Comparison of ENCODE assay signal across 22 cellular contexts in the genomic region with DNA sequence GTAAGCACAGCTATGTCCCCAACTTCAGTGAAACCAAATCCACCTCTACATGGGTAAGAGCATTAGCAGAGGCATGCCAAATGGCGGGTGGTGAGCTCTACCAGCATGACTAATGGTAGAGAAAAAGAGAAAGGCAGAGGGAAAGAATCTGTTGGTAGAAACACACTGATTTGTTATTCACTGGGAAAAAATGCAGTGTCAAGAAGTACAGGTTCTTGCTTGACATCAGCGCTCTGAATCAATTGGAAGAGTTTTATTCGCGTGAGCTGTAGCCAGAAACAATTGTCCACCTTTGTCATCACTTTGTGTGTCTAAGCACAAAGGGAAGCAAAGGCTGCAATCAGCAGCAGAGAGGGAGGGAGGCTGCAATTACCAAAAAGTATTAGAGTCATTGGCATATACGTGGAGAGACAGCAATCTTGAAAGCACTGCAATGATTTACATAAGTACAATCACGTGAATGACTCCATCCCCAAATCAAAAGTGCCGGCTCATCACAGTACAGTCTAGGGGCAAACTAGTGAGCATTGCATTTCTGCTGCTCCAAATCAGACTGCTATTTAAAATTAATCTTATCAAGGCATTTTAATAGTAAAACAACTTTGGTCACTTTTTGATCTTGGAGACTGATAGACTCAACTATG.
A peak's percentile ranks its signal among the peaks of the same experiment; 100 is the strongest.
DNase-seq lines count a peak whose midpoint lies in the region; ATAC-seq and TF ChIP-seq lines count a peak whose summit lies in the region.
"Had no signal": no experiment of that assay in that cellular context is flagged by ENCODE, and none has a peak within 500 bp of the region (broad histone marks: within the 10 kb centered on the region; RNA-seq: fewer than 3 reads in every experiment).

No MANE protein-coding gene starts in this region.

- peaks cover 24 to 44% of the 10 kb centered on the region in 2 experiments for H3K4me1 ChIP-seq in HCT116 (ENCODE audit: control insufficient read depth in 1 of 2, insufficient read depth in 2 of 2, low read length in 2 of 2)
- peaks cover 6% of the 10 kb centered on the region for H3K4me1 ChIP-seq in neuron (ENCODE audit: insufficient read depth, low read length)
- no peaks in the 10 kb centered on the region for H3K4me1 ChIP-seq in heart left ventricle
- H3K4me1 ChIP-seq: pancreas, right lobe of liver had no signal

- intact Hi-C loops in HCT116 (cut with micrococcal nuclease), result loop anchor here (2.0 kb wide), 1 partner anchor 68 kb away; a partner anchor contains a TSS
- intact Hi-C loops in heart left ventricle (cut with DNase I), result no loop called here

- peaks cover 0 to 7% (median 0%) of the 10 kb centered on the region in 6 donors for H3K9me3 Mint-ChIP-seq in immature natural killer cell

- no peak for TF ChIP-seq RAD21 in HCT116 (IDR thresholded peaks at IDR 0.05; ENCODE audit: low read depth)

- 78 to 92% (median 86%) methylated on average over 7 of the region's 7 CpGs for WGBS in heart left ventricle, 4 donors

- ATAC-seq in HCT116, result peak; percentile 18; the same call in 1 of the 2 replicates
- no peak for ATAC-seq in HG03469 (IDR thresholded peaks at IDR 0.05; ENCODE audit: unreplicated experiment)
- ATAC-seq in heart left ventricle, result no peak

- no peaks in the 10 kb centered on the region for H4K20me1 ChIP-seq in HCT116 (ENCODE audit: insufficient read depth)

- H2AFZ ChIP-seq in HCT116 (ENCODE audit: low read depth, low read length, poor library complexity, severe bottlenecking) (no peak overlapping the region), neuron (ENCODE audit: low read depth, low read length) (peak overlapping the region; percentile 12)

- H3K27ac Mint-ChIP-seq in immature natural killer cell, result no peak overlapping the region
- H3K27ac Mint-ChIP-seq: activated naive CD8-positive, alpha-beta T cell; brain; CD4-positive, alpha-beta T cell; endodermal cell had no signal

- peaks cover 0 to 4% (median 0%) of the 10 kb centered on the region in 3 donors for H3K36me3 Mint-ChIP-seq in immature natural killer cell
- H3K36me3 Mint-ChIP-seq: brain had no signal

- TF ChIP-seq POLR2A in HCT116 (IDR thresholded peaks at IDR 0.05; ENCODE audit: borderline replicate concordance, extremely low read depth, insufficient read depth, insufficient read length) (no peak), heart left ventricle (IDR thresholded peaks at IDR 0.05) (no peak)

- H3K4me2 ChIP-seq in HCT116 (ENCODE audit: low read length), result peak overlapping the region; percentile 66

- POLR2A ChIA-PET in HCT116 (lab: Charles Lee), result interaction anchor here (0.8 kb wide), 1 partner anchor 10 kb away, joined by 5 read pairs; no protein-coding TSS in a partner anchor

- H3K27ac ChIP-seq in HCT116 (ENCODE audit: low read depth, low read length) (peak overlapping the region; percentile 72), epithelial cell of prostate (peak overlapping the region; percentile 95), heart left ventricle (peak overlapping the region in 1 of 12 donors; percentile 17)
- H3K27ac ChIP-seq: coronary artery, pancreas, right lobe of liver, thoracic aorta had no signal

- H3K36me3 ChIP-seq in HCT116 (ENCODE audit: control insufficient read depth in 1 of 2, insufficient read depth in 2 of 2, low read length in 2 of 2) (peaks cover 0 to 4% of the 10 kb centered on the region in 2 experiments; a peak in 2 of 4 replicates), neuron (ENCODE audit: insufficient read depth, low read length) (no peaks in the 10 kb centered on the region), heart left ventricle (no peaks in the 10 kb centered on the region)
- H3K36me3 ChIP-seq: pancreas, right lobe of liver, thoracic aorta had no signal

- no peak overlapping the region for H3K4me3 ChIP-seq in HCT116 (replicated peaks in 1 of 2; ENCODE audit: low read depth in 1 of 2, low read length in 2 of 2)
- no peak overlapping the region for H3K4me3 ChIP-seq in neuron (ENCODE audit: low read length)
- no peak overlapping the region for H3K4me3 ChIP-seq in heart left ventricle
- H3K4me3 ChIP-seq: coronary artery, pancreas, right lobe of liver, thoracic aorta had no signal

- peaks cover 2 to 6% (median 5%) of the 10 kb centered on the region in 3 donors for H3K27me3 Mint-ChIP-seq in immature natural killer cell (ENCODE audit: low read depth in 3 of 3)
- H3K27me3 Mint-ChIP-seq: CD4-positive, alpha-beta T cell had no signal

- TF ChIP-seq CTCF in HCT116 (IDR thresholded peaks at IDR 0.05 in 2 of 3, conservative IDR thresholded peaks at IDR 0.05 in 1 of 3; ENCODE audit: borderline replicate concordance in 1 of 3, insufficient read depth in 1 of 3, low read depth in 2 of 3, low read length in 2 of 3) (no peak), heart left ventricle (IDR thresholded peaks at IDR 0.05) (no peak)

- H3K27me3 ChIP-seq in HCT116 (ENCODE audit: insufficient read depth, low read length), result no peaks in the 10 kb centered on the region
- no peaks in the 10 kb centered on the region for H3K27me3 ChIP-seq in neuron (ENCODE audit: insufficient read depth, low read length)
- H3K27me3 ChIP-seq in heart left ventricle, result no peaks in the 10 kb centered on the region
- H3K27me3 ChIP-seq: pancreas, right lobe of liver had no signal

- RAD21 ChIA-PET in HCT116 (lab: Charles Lee; ENCODE audit: low non-redundant PET in 1 of 2, low total read pairs in 2 of 2, uncharacterized antibody in 2 of 2, unreplicated experiment in 2 of 2), result no interaction called here

- no peaks in the 10 kb centered on the region for H3K79me2 ChIP-seq in HCT116 (ENCODE audit: insufficient read depth, low read length)

- H3K9me3 ChIP-seq in HCT116 (ENCODE audit: control insufficient read depth in 1 of 2, insufficient read depth in 1 of 2, low read depth in 1 of 2, low read length in 2 of 2), result peaks cover 0 to under 1% of the 10 kb centered on the region in 2 experiments; a peak in 1 of 4 replicates
- H3K9me3 ChIP-seq in neuron (ENCODE audit: low read length), result no peaks in the 10 kb centered on the region
- peaks cover 0 to 21% (median 7%) of the 10 kb centered on the region in 12 donors for H3K9me3 ChIP-seq in heart left ventricle
- H3K9me3 ChIP-seq: pancreas, right lobe of liver, thoracic aorta had no signal

- H3K9ac ChIP-seq in HCT116 (ENCODE audit: low read length), result peak overlapping the region; percentile 63

- H3K9me2 ChIP-seq in HCT116 (ENCODE audit: insufficient read depth), result no peaks in the 10 kb centered on the region

- H3K4me1 Mint-ChIP-seq in immature natural killer cell, result no peaks in the 10 kb centered on the region
- H3K4me1 Mint-ChIP-seq: endodermal cell, naive B cell had no signal

- no peak overlapping the region for H3K4me3 Mint-ChIP-seq in immature natural killer cell
- H3K4me3 Mint-ChIP-seq: activated naive CD8-positive, alpha-beta T cell; brain; CD4-positive, alpha-beta T cell; endodermal cell; naive B cell had no signal

- DNase-seq in HCT116 (ENCODE audit: low read depth, low spot score) (no peak), RPMI7951 (ENCODE audit: low read depth) (peak; percentile 27), epithelial cell of prostate (ENCODE audit: low read depth, low spot score) (peak; percentile 98), iPS-NIHi7 (ENCODE audit: extremely low spot score) (no peak), immature natural killer cell (no peak), heart left ventricle (no peak)
- DNase-seq: activated CD4-positive, alpha-beta T cell treated with anti-CD3 and anti-CD28 coated beads for 48 hours; CD4-positive, alpha-beta T cell; DMS79; endodermal cell; H7; islet precursor cell; naive B cell; NCI-H524; pancreas; right lobe of liver had no signal

- BruUV-seq in HCT116 (replicated peaks; lab: Mats Ljungman, UMichigan), result no TSS peak

- CTCF ChIA-PET in HCT116 (lab: Charles Lee), result no interaction called here

TF ChIP-seq in HCT116, 20 proteins besides CTCF, POLR2A, EP300 and RAD21:
- TF ChIP-seq YY1 (IDR thresholded peaks at IDR 0.05; ENCODE audit: extremely low read depth, insufficient replicate concordance, low read depth, low read length) (peak; percentile 38), TCF7L2 (IDR thresholded peaks at IDR 0.05; ENCODE audit: borderline replicate concordance, extremely low read depth, insufficient read depth, insufficient read length) (peak; percentile 57)
- TF ChIP-seq, protein P1, sequence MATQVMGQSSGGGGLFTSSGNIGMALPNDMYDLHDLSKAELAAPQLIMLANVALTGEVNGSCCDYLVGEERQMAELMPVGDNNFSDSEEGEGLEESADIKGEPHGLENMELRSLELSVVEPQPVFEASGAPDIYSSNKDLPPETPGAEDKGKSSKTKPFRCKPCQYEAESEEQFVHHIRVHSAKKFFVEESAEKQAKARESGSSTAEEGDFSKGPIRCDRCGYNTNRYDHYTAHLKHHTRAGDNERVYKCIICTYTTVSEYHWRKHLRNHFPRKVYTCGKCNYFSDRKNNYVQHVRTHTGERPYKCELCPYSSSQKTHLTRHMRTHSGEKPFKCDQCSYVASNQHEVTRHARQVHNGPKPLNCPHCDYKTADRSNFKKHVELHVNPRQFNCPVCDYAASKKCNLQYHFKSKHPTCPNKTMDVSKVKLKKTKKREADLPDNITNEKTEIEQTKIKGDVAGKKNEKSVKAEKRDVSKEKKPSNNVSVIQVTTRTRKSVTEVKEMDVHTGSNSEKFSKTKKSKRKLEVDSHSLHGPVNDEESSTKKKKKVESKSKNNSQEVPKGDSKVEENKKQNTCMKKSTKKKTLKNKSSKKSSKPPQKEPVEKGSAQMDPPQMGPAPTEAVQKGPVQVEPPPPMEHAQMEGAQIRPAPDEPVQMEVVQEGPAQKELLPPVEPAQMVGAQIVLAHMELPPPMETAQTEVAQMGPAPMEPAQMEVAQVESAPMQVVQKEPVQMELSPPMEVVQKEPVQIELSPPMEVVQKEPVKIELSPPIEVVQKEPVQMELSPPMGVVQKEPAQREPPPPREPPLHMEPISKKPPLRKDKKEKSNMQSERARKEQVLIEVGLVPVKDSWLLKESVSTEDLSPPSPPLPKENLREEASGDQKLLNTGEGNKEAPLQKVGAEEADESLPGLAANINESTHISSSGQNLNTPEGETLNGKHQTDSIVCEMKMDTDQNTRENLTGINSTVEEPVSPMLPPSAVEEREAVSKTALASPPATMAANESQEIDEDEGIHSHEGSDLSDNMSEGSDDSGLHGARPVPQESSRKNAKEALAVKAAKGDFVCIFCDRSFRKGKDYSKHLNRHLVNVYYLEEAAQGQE (IDR thresholded peaks at IDR 0.05; ENCODE audit: low read depth), result no peak

Comparison
In these comparisons a context has a peak if more than half of its experiments do, and no peak if none do; other contexts are left out.
1. DNase-seq: peak in RPMI7951 (single experiment) and epithelial cell of prostate (single experiment); none in HCT116 (single experiment), iPS-NIHi7 (single experiment), immature natural killer cell (0 of 3) and heart left ventricle (0 of 5).